28 cellular contexts compared by ENCODE assay signal in the genomic region with DNA sequence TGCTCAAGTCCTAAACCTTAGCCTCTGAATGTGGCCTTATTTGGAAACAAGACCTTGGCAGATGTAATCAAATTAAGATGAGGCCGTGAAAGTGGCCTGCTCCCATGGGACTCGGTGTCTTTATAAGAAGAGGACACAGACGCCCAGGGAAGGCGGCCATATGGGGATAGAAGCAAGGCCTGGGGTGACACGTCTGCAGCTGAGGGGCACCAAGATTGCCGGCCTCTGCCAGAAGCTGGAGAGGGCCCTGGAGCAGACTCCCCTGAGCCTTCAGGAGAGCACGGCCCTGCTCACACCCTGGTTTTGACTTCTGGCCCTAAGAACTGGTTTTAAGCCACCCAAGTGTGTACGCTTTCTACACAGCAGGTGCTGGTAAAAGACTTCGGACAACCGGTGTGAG. TPM values are rescaled to one million over a fixed set of nuclear protein-coding genes. Genes with fewer than 3 reads are reported as not detected.
"Had no signal": no experiment of that assay in that cellular context is flagged by ENCODE, and none has a peak within 500 bp of the region (broad histone marks: within the 10 kb centered on the region; RNA-seq: fewer than 3 reads in every experiment).

No MANE protein-coding gene starts in this region.

- H3K27me3 ChIP-seq: testis, thyroid gland, tibial nerve, transverse colon, upper lobe of left lung, upper lobe of right lung, uterus, vagina had no signal

- DNase-seq: stimulated activated CD4-positive, alpha-beta T cell treated with anti-CD3 and anti-CD28 coated beads, Interleukin-2, amount 100 ng/mL, for 48 hours; stimulated activated CD4-positive, alpha-beta T cell treated with anti-CD3 and anti-CD28 coated beads, Interleukin-4, amount 100 ng/mL, for 1 hour; stimulated activated CD4-positive, alpha-beta T cell treated with anti-CD3 and anti-CD28 coated beads, Interleukin-4, amount 100 ng/mL, for 24 hours; stimulated activated CD4-positive, alpha-beta T cell treated with anti-CD3 and anti-CD28 coated beads, Interleukin-4, amount 100 ng/mL, for 4 hours; stimulated activated CD8-positive, alpha-beta memory T cell treated with anti-CD3 and anti-CD28 coated beads, Interleukin-4, amount 100 ng/mL, for 48 hours; stimulated activated naive B cell treated with anti-CD40 and anti-IgM and Interleukin-4, amounts not matched to agents 10 μg/mL and 1 μg/mL and 100 μg/mL, for 72 hours; stimulated activated naive CD4-positive, alpha-beta T cell; stimulated activated naive CD4-positive, alpha-beta T cell treated with Interleukin-2 at 50 U/mL for 16 hours; stimulated activated naive CD8-positive, alpha-beta T cell treated with anti-CD3 and anti-CD28 coated beads, Interleukin-15, amount 100 ng/mL, for 72 hours; stimulated activated naive CD8-positive, alpha-beta T cell treated with anti-CD3 and anti-CD28 coated beads, Interleukin-15, Interleukin-2, amounts not matched to agents 100 U/mL and 50 U/mL, for 24 hours; stomach; substantia nigra; testis; thyroid gland; tibial artery; transverse colon; trophoblast cell; upper lobe of left lung; upper lobe of right lung; uterus had no signal

- FAIRE-seq: urothelium cell line had no signal

- H3K36me3 ChIP-seq: stomach, suprapubic skin, thoracic aorta, thyroid gland, tibial artery, tibial nerve, transverse colon, upper lobe of left lung, upper lobe of right lung, uterus, vagina had no signal

- H3K9me3 ChIP-seq: suprapubic skin, testis, thoracic aorta, thyroid gland, tibial artery, transverse colon, upper lobe of right lung, uterus, vagina had no signal

- H3K4me1 ChIP-seq: stomach, suprapubic skin, testis, thyroid gland, tibial artery, tibial nerve, transverse colon, upper lobe of left lung, upper lobe of right lung, uterus, vagina had no signal

- ATAC-seq: stimulated activated effector memory CD8-positive, alpha-beta T cell treated with anti-CD3 and anti-CD28 coated beads, Interleukin-12 subunit alpha, Interleukin-12 subunit beta, amount 100 ng/mL, for 72 hours; stimulated activated memory B cell treated with anti-CD40 and anti-IgM and Interleukin-4, amounts not matched to agents 10 μg/mL and 1 μg/mL and 100 μg/mL, for 72 hours; stimulated activated naive B cell treated with anti-CD40 and anti-IgM and Interleukin-4, amounts not matched to agents 10 μg/mL and 1 μg/mL and 100 μg/mL, for 72 hours; stimulated activated naive CD8-positive, alpha-beta T cell treated with anti-CD3 and anti-CD28 coated beads, Interleukin-15, amount 100 ng/mL, for 72 hours; stimulated activated naive CD8-positive, alpha-beta T cell treated with anti-CD3 and anti-CD28 coated beads, Interleukin-15, Interleukin-2, amounts not matched to agents 100 U/mL and 50 U/mL, for 24 hours; upper lobe of right lung had no signal

- H3K27ac ChIP-seq: stomach, suprapubic skin, testis, thoracic aorta, thyroid gland, tibial artery, tibial nerve, transverse colon, upper lobe of left lung, upper lobe of right lung, uterus, vagina had no signal

- H3K4me3 ChIP-seq: stomach, suprapubic skin, testis, thoracic aorta, thyroid gland, tibial artery, tibial nerve, transverse colon, upper lobe of left lung, upper lobe of right lung, uterus, vagina had no signal

RNA-seq across cellular contexts. Expression of a gene that starts 29.2 kb away (rescaled TPM):
- total RNA-seq: stomach, subcutaneous adipose tissue, thoracic aorta, tibial nerve, upper lobe of right lung had no signal
- polyA plus RNA-seq: stomach had no signal
